Comparison of ENCODE assay signal across 23 cellular contexts in the genomic region with DNA sequence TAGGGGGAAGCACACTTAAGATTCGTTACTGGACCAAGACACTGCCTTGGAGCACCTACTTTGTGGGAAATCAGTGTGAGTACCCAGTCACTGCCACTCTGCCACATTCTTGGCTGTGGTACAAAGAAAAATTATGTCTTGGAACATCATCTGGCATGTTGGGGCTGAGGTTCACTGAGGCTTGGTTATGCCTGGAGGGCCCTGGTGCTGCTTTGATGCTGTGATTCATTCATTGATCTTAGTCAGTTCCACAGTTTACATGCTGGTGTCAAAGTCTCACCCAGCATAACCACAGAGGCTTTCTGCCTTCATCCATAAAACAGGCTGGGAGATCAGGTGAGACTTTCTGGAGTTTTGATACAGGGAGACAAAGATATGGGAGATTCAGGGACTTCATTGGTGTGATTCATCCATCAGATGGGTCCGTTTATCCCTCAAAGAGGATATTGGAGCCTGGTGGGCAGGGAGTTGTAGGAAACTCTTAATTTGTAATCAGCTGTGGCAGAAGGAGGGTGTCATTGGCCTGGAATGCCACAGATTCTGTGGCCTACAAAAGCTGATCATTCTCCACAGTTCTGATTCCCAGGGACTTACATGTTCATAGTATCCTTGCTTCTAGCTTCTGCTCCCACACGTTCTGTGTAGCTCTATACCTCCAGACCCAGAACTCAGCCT.
DNase-seq lines count a peak whose midpoint lies in the region; ATAC-seq and TF ChIP-seq lines count a peak whose summit lies in the region.
"Had no signal": no experiment of that assay in that cellular context is flagged by ENCODE, and none has a peak within 500 bp of the region (broad histone marks: within the 10 kb centered on the region; RNA-seq: fewer than 3 reads in every experiment).

No MANE protein-coding gene starts in this region.

- H3K36me3 ChIP-seq in mammary epithelial cell (ENCODE audit: insufficient read depth, low read length) (no peaks in the 10 kb centered on the region), mesodermal cell (ENCODE audit: control insufficient read depth, insufficient read depth, low read length) (no peaks in the 10 kb centered on the region), tibial artery (no peaks in the 10 kb centered on the region)
- H3K36me3 ChIP-seq: stomach, upper lobe of right lung had no signal

- H4K20me1 ChIP-seq in mammary epithelial cell (ENCODE audit: insufficient read depth, low read length), result peaks cover 2% of the 10 kb centered on the region

- no peak overlapping the region for H3K27ac ChIP-seq in mammary epithelial cell (ENCODE audit: insufficient read depth, low read depth, low read length)
- peak overlapping the region; percentile 29 for H3K27ac ChIP-seq in mesodermal cell (ENCODE audit: low read depth, low read length, severe bottlenecking)
- H3K27ac ChIP-seq in tibial artery, result no peak overlapping the region
- H3K27ac ChIP-seq: C4-2B, stomach, upper lobe of right lung had no signal

- intact Hi-C loops in mammary epithelial cell (cut with micrococcal nuclease) (loop anchor here (5.0 kb wide), 2 partner anchors 215 to 640 kb away; partner anchors contain the start of gene HS3ST3B1), tibial artery (cut with DNase I; ENCODE audit: low total_unique reads) (no loop called here)

- H3K4me3 ChIP-seq in mammary epithelial cell (replicated peaks in 1 of 3; ENCODE audit: insufficient read depth in 1 of 3, low read depth in 2 of 3, low read length in 3 of 3) (no peak overlapping the region), mesodermal cell (ENCODE audit: extremely low read depth, insufficient read depth, low read length, poor library complexity, severe bottlenecking) (no peak overlapping the region), tibial artery (no peak overlapping the region)
- H3K4me3 ChIP-seq: stomach, upper lobe of right lung had no signal

- DNase-seq in AG20443 (ENCODE audit: low spot score) (peak; percentile 40), HT1080 (ENCODE audit: low read depth) (peak; percentile 20), mammary epithelial cell (peak; percentile 92), SK-N-DZ (ENCODE audit: low spot score) (no peak), tibial artery (no peak)
- DNase-seq: activated B cell treated with CpG ODN at 0.5 μM for 24 hours; activated CD8-positive, alpha-beta T cell treated with anti-CD3 and anti-CD28 coated beads, Interleukin-2, amount 10 ng/mL, durations not matched to agents 7 days and 5 days; activated T-cell treated with anti-CD3 and anti-CD28 coated beads, Interleukin-2, amount 50 U/mL, for 48 hours; DMS 273 treated with DMSO at 0.1 percent for 48 hours; endodermal cell; hippocampal formation; kidney glomerular epithelial cell; NCI-H1436; NCI-H2171; SHP77 treated with DMSO at 0.1 percent for 48 hours; stimulated activated CD4-positive, alpha-beta T cell treated with anti-CD3 and anti-CD28 coated beads, Interleukin-4, amount 100 ng/mL, for 24 hours; stomach; upper lobe of right lung had no signal

- no peak overlapping the region for H3K9ac ChIP-seq in mammary epithelial cell (ENCODE audit: insufficient read depth, low read length)

- WGBS in mammary epithelial cell (ENCODE audit: low coverage, missing lambda C conversion rate), result 3% methylated on average over 3 of the region's 3 CpGs
- WGBS in mesodermal cell (ENCODE audit: insufficient coverage in 2 of 2), 2 experiments, result 82 to 90% methylated on average over 2 of the region's 3 CpGs

- no peak overlapping the region for H2AFZ ChIP-seq in mammary epithelial cell (ENCODE audit: low read depth, low read length)

- no peaks in the 10 kb centered on the region for H3K9me3 ChIP-seq in mammary epithelial cell (replicated peaks; ENCODE audit: insufficient read depth, low read length)
- no peaks in the 10 kb centered on the region for H3K9me3 ChIP-seq in mesodermal cell (ENCODE audit: control insufficient read depth, low read length)
- H3K9me3 ChIP-seq in tibial artery, result no peaks in the 10 kb centered on the region
- H3K9me3 ChIP-seq: stomach, upper lobe of right lung had no signal

- H3K4me1 ChIP-seq in mammary epithelial cell (ENCODE audit: insufficient read depth, low read length) (peaks cover 18% of the 10 kb centered on the region), mesodermal cell (ENCODE audit: control insufficient read depth, insufficient read depth, low read length, poor library complexity, severe bottlenecking) (peaks cover 17% of the 10 kb centered on the region), tibial artery (no peaks in the 10 kb centered on the region)
- H3K4me1 ChIP-seq: upper lobe of right lung had no signal

- TF ChIP-seq CTCF in mammary epithelial cell (conservative IDR thresholded peaks at IDR 0.05 in 1 of 2, IDR thresholded peaks at IDR 0.05 in 1 of 2; ENCODE audit: extremely low read depth in 1 of 2, insufficient read depth in 1 of 2, low read depth in 1 of 2, low read length in 2 of 2) (no peak), tibial artery (IDR thresholded peaks at IDR 0.05) (no peak)

- no peaks in the 10 kb centered on the region for H3K79me2 ChIP-seq in mammary epithelial cell (ENCODE audit: insufficient read depth, low read length)

- H3K27me3 ChIP-seq in mammary epithelial cell (ENCODE audit: insufficient read depth, low read length) (peaks cover 28% of the 10 kb centered on the region), tibial artery (no peaks in the 10 kb centered on the region)
- H3K27me3 ChIP-seq: stomach, upper lobe of right lung had no signal

- in situ Hi-C loops in mammary epithelial cell (cut with MboI; ENCODE audit: low sequenced_read_pairs in 2 of 2), result loop anchor here (25.0 kb wide), 3 partner anchors 630 to 1355 kb away; partner anchors contain the start of genes HS3ST3A1 (in 1 of the 2) and HS3ST3B1 (in 1 of the 2)

- H3K4me2 ChIP-seq in mammary epithelial cell (ENCODE audit: insufficient read depth, low read depth, low read length), result peak overlapping the region; percentile 22

- dilution Hi-C loops in mammary epithelial cell (cut with HindIII; ENCODE audit: low sequenced_read_pairs), result no loop called here

- no TSS peak for BruUV-seq in mammary epithelial cell (replicated peaks; lab: Mats Ljungman, UMichigan)

- no peak for ATAC-seq in GM19395 (IDR thresholded peaks at IDR 0.05; ENCODE audit: unreplicated experiment)
- ATAC-seq in HG03342 (IDR thresholded peaks at IDR 0.05; ENCODE audit: unreplicated experiment), result no peak
- ATAC-seq: activated CD8-positive, alpha-beta T cell treated with anti-CD3 and anti-CD28 coated beads, Interleukin-2, amount 10 ng/mL, durations not matched to agents 7 days and 5 days; natural killer cell treated with Interleukin-12 subunit alpha and Interleukin-12 subunit beta and Interleukin-15 and Interleukin-18, amount 100 ng/mL, for 72 hours; upper lobe of right lung had no signal

- CTCF ChIA-PET in mammary epithelial cell (lab: Charles Lee; ENCODE audit: low non-redundant PET), result interaction anchor here (0.7 kb wide), 1 partner anchor 106 kb away, joined by 3 read pairs; no protein-coding TSS in a partner anchor

Comparison
In these comparisons a context has a peak if more than half of its experiments do, and no peak if none do; other contexts are left out.
1. DNase-seq: peak in AG20443 (single experiment), HT1080 (single experiment) and mammary epithelial cell (single experiment); none in SK-N-DZ (single experiment) and tibial artery (0 of 2).